28 cellular contexts compared by ENCODE assay signal in genomic region chr10:22053048-22053447, GRCh38. TPM values are rescaled to one million over a fixed set of nuclear protein-coding genes. Genes with fewer than 3 reads are reported as not detected.
DNase-seq lines count a peak whose midpoint lies in the region; ATAC-seq, FAIRE-seq and TF ChIP-seq lines count a peak whose summit lies in the region.
"Had no signal": no experiment of that assay in that cellular context is flagged by ENCODE, and none has a peak within 500 bp of the region (broad histone marks: within the 10 kb centered on the region; RNA-seq: fewer than 3 reads in every experiment).

No MANE protein-coding gene starts in this region.

- intact Hi-C loops in kidney (cut with DNase I) (no loop called here), sciatic nerve (cut with DNase I) (no loop called here), A673 (cut with micrococcal nuclease; ENCODE audit: unreplicated experiment) (no loop called here)

- no peaks in the 10 kb centered on the region for H3K27me3 ChIP-seq in A673 (replicated peaks; ENCODE audit: insufficient read depth, low read depth, low read length, poor library complexity)
- H3K27me3 ChIP-seq: BLaER1 treated with 17β-estradiol and CSF1 and Interleukin-3, amounts not matched to agents 10 nM and 100 nM; brain microvascular endothelial cell; gastroesophageal sphincter; hepatocyte; left lung; right lobe of liver; stomach; tibial artery had no signal

- peak; percentile 12 for DNase-seq in HT-29 (ENCODE audit: low spot score)
- peak; percentile 4 for DNase-seq in RPMI8226
- no peak for DNase-seq in kidney
- no peak for DNase-seq in sciatic nerve (ENCODE audit: low spot score)
- DNase-seq in substantia nigra (lab: John Stamatoyannopoulos, UW), result no peak
- no peak for DNase-seq in A673 (ENCODE audit: low spot score)
- DNase-seq: activated CD4-positive, alpha-beta T cell treated with anti-CD3 and anti-CD28 coated beads for 48 hours; amygdala; brain microvascular endothelial cell; DMS79; GDM1; KG1; left lung; NCI-H1417 treated with DMSO at 0.1 percent for 48 hours; NCI-H2029 treated with DMSO at 0.1 percent for 48 hours; NCI-H226; NCI-H526 treated with DMSO at 0.1 percent for 48 hours; right lobe of liver; SHP77 treated with DMSO at 0.1 percent for 48 hours; stimulated activated CD8-positive, alpha-beta memory T cell treated with anti-CD3 and anti-CD28 coated beads, Interleukin-4, amount 100 ng/mL, for 48 hours; stomach; tibial artery had no signal

- POLR2A ChIA-PET in A673 (lab: Charles Lee; ENCODE audit: low non-redundant PET), result no interaction called here

- no peak overlapping the region for H3K9ac ChIP-seq in kidney (ENCODE audit: low read length in 2 of 2)
- H3K9ac ChIP-seq: BLaER1 treated with 17β-estradiol and CSF1 and Interleukin-3, amounts not matched to agents 10 nM and 100 nM had no signal

- FAIRE-seq in kidney (lab: Jason Lieb, UNC), result peak; percentile 13
- FAIRE-seq: endothelial cell of umbilical vein had no signal

- H3K27ac ChIP-seq in kidney (ENCODE audit: low read depth in 2 of 2, low read length in 2 of 2), result peak overlapping the region in 1 of 2 donors; percentile 58
- H3K27ac ChIP-seq in substantia nigra (ENCODE audit: low read depth, low read length, poor library complexity, severe bottlenecking), result no peak overlapping the region
- no peak overlapping the region for H3K27ac ChIP-seq in A673 (ENCODE audit: low read depth, low read length, poor library complexity, severe bottlenecking)
- H3K27ac ChIP-seq: BLaER1 treated with 17β-estradiol and CSF1 and Interleukin-3, amounts not matched to agents 10 nM and 100 nM; brain microvascular endothelial cell; gastroesophageal sphincter; hepatocyte; left lung; right lobe of liver; stomach; tibial artery had no signal

- no peaks in the 10 kb centered on the region for H3K36me3 ChIP-seq in kidney (ENCODE audit: control insufficient read depth in 1 of 2, insufficient read depth in 2 of 2, low read length in 2 of 2)
- H3K36me3 ChIP-seq in A673 (ENCODE audit: insufficient read depth, low read length, poor library complexity, severe bottlenecking), result no peaks in the 10 kb centered on the region
- H3K36me3 ChIP-seq: BLaER1 treated with 17β-estradiol and CSF1 and Interleukin-3, amounts not matched to agents 10 nM and 100 nM; brain microvascular endothelial cell; gastroesophageal sphincter; left lung; right lobe of liver; stomach; tibial artery had no signal

- H3K4me1 ChIP-seq in kidney (ENCODE audit: control insufficient read depth in 1 of 2, insufficient read depth in 1 of 2, low read depth in 1 of 2, low read length in 2 of 2) (peaks cover 0 to 10% of the 10 kb centered on the region in 2 donors), A673 (ENCODE audit: insufficient read depth, low read length, poor library complexity, severe bottlenecking) (no peaks in the 10 kb centered on the region)
- H3K4me1 ChIP-seq: BLaER1 treated with 17β-estradiol and CSF1 and Interleukin-3, amounts not matched to agents 10 nM and 100 nM; gastroesophageal sphincter; left lung; right lobe of liver; stomach; tibial artery had no signal

- no TSS peak for BruUV-seq in A673 (replicated peaks; lab: Mats Ljungman, UMichigan)

- CTCF ChIA-PET in A673 (lab: Charles Lee), result no interaction called here

- H3K9me3 ChIP-seq in kidney (ENCODE audit: control insufficient read depth in 1 of 2, low read length in 2 of 2) (peaks cover 0 to 3% of the 10 kb centered on the region in 2 donors), A673 (ENCODE audit: low read depth, low read length, poor library complexity, severe bottlenecking) (no peaks in the 10 kb centered on the region)
- H3K9me3 ChIP-seq: gastroesophageal sphincter, left lung, right lobe of liver, stomach, tibial artery had no signal

- TF ChIP-seq CTCF in kidney (IDR thresholded peaks at IDR 0.05; ENCODE audit: borderline replicate concordance, extremely low read depth, insufficient read depth) (no peak), A673 (conservative IDR thresholded peaks at IDR 0.05; ENCODE audit: low read depth, low read length) (no peak)

- ATAC-seq in sciatic nerve, result peak; percentile 90
- ATAC-seq in GM19452 (IDR thresholded peaks at IDR 0.05; ENCODE audit: unreplicated experiment), result no peak
- ATAC-seq: activated naive CD4-positive, alpha-beta T cell treated with anti-CD3 and anti-CD28 coated beads, Interleukin-2, amount 50 U/mL, for 72 hours; gastroesophageal sphincter; left lung had no signal

- H3K4me3 ChIP-seq in kidney (ENCODE audit: low read length in 2 of 2) (peak overlapping the region in 1 of 2 donors; percentile 10), A673 (ENCODE audit: low read depth, low read length, poor library complexity, severe bottlenecking) (no peak overlapping the region)
- H3K4me3 ChIP-seq: BLaER1 treated with 17β-estradiol and CSF1 and Interleukin-3, amounts not matched to agents 10 nM and 100 nM; gastroesophageal sphincter; hepatocyte; left lung; right lobe of liver; stomach; tibial artery had no signal

RNA-seq across cellular contexts. Expression of gene DNAJC1, which starts 49.5 kb away (rescaled TPM):
- total RNA-seq in HT-29 (2014; rRNA removed; shearing (Covaris generic)), result 22.0 and 26.5 TPM in 2 replicates
- total RNA-seq in kidney (33.4 TPM), sciatic nerve (26.4 TPM), A673 (2021) (17.4 and 21.2 TPM in 2 replicates)
- polyA plus RNA-seq in kidney (ENCODE audit: insufficient read depth, low read depth, low replicate concordance), result 34.8 TPM

Comparison
In these comparisons a context has a peak if more than half of its experiments do, and no peak if none do; other contexts are left out.
1. DNase-seq: peak in HT-29 (single experiment) and RPMI8226 (single experiment); none in kidney (single experiment), sciatic nerve (single experiment), substantia nigra (0 of 49) and A673 (single experiment).